8 cellular contexts compared by ENCODE assay signal in genomic region chr15:48112242-48112641, GRCh38. TPM values are rescaled to one million over a fixed set of nuclear protein-coding genes. Genes with fewer than 3 reads are reported as not detected.
A peak's percentile ranks its signal among the peaks of the same experiment; 100 is the strongest.
DNase-seq lines count a peak whose midpoint lies in the region; ATAC-seq and TF ChIP-seq lines count a peak whose summit lies in the region.

No MANE protein-coding gene starts in this region.

- no peak overlapping the region for H3K4me3 Mint-ChIP-seq in activated T-cell treated with anti-CD3 and anti-CD28 coated beads, Interleukin-2, amount 50 U/mL, for 4 hours

- peaks cover 10% of the 10 kb centered on the region for H3K27me3 Mint-ChIP-seq in activated T-cell treated with anti-CD3 and anti-CD28 coated beads, Interleukin-2, amount 50 U/mL, for 4 hours (ENCODE audit: low read depth)

- no peak overlapping the region for H3K27ac ChIP-seq in WERI-Rb-1

- TF ChIP-seq CTCF in WERI-Rb-1 (IDR thresholded peaks at IDR 0.05; ENCODE audit: low read depth, low read length): peak; percentile 82

- H3K36me3 Mint-ChIP-seq in activated T-cell treated with anti-CD3 and anti-CD28 coated beads, Interleukin-2, amount 50 U/mL, for 4 hours (ENCODE audit: insufficient read depth): no peaks in the 10 kb centered on the region

- H3K9me3 Mint-ChIP-seq in activated T-cell treated with anti-CD3 and anti-CD28 coated beads, Interleukin-2, amount 50 U/mL, for 4 hours: no peaks in the 10 kb centered on the region

- no peaks in the 10 kb centered on the region for H3K36me3 ChIP-seq in WERI-Rb-1

- DNase-seq in D341Med (ENCODE audit: low spot score): peak; percentile 73
- peak; percentile 57 for DNase-seq in HT-29 (ENCODE audit: low spot score)
- peak; percentile 77 for DNase-seq in WERI-Rb-1
- DNase-seq in islet precursor cell: peak; percentile 72
- DNase-seq in activated T-cell treated with anti-CD3 and anti-CD28 coated beads, Interleukin-2, amount 50 U/mL, for 4 hours: no peak
- no peak for DNase-seq in globus pallidus (ENCODE audit: low spot score)
- no peak for DNase-seq in activated CD8-positive, alpha-beta memory T cell treated with anti-CD3 and anti-CD28 coated beads, Interleukin-2, amount 50 U/mL, for 48 hours

- no peak for ATAC-seq in activated T-cell treated with anti-CD3 and anti-CD28 coated beads, Interleukin-2, amount 50 U/mL, for 4 hours
- no peak for ATAC-seq in GM21717 (IDR thresholded peaks at IDR 0.05; ENCODE audit: unreplicated experiment)

- H3K27me3 ChIP-seq in WERI-Rb-1 (ENCODE audit: insufficient read depth, low read depth, severe bottlenecking): no peaks in the 10 kb centered on the region

- H3K4me1 Mint-ChIP-seq in activated T-cell treated with anti-CD3 and anti-CD28 coated beads, Interleukin-2, amount 50 U/mL, for 4 hours (ENCODE audit: low read depth): no peaks in the 10 kb centered on the region

- H3K9me3 ChIP-seq in WERI-Rb-1 (ENCODE audit: severe bottlenecking): no peaks in the 10 kb centered on the region

- H3K4me3 ChIP-seq in WERI-Rb-1 (ENCODE audit: low read depth, low read length): no peak overlapping the region

RNA-seq across cellular contexts. Expression of gene SLC24A5, which starts 8.5 kb away (rescaled TPM):
- not detected in 2 replicates for total RNA-seq in HT-29 (2014; rRNA removed; shearing (Covaris generic))
- total RNA-seq in activated T-cell treated with anti-CD3 and anti-CD28 coated beads, Interleukin-2, amount 50 U/mL, for 4 hours: not detected

Comparison
In these comparisons a context has a peak if more than half of its experiments do, and no peak if none do; other contexts are left out.
1. DNase-seq: peak in D341Med (single experiment), HT-29 (single experiment), WERI-Rb-1 (single experiment) and islet precursor cell (single experiment); none in activated T-cell treated with anti-CD3 and anti-CD28 coated beads, Interleukin-2, amount 50 U/mL, for 4 hours (single experiment), globus pallidus (single experiment) and activated CD8-positive, alpha-beta memory T cell treated with anti-CD3 and anti-CD28 coated beads, Interleukin-2, amount 50 U/mL, for 48 hours (single experiment).